16 cellular contexts compared by ENCODE assay signal in the genomic region with DNA sequence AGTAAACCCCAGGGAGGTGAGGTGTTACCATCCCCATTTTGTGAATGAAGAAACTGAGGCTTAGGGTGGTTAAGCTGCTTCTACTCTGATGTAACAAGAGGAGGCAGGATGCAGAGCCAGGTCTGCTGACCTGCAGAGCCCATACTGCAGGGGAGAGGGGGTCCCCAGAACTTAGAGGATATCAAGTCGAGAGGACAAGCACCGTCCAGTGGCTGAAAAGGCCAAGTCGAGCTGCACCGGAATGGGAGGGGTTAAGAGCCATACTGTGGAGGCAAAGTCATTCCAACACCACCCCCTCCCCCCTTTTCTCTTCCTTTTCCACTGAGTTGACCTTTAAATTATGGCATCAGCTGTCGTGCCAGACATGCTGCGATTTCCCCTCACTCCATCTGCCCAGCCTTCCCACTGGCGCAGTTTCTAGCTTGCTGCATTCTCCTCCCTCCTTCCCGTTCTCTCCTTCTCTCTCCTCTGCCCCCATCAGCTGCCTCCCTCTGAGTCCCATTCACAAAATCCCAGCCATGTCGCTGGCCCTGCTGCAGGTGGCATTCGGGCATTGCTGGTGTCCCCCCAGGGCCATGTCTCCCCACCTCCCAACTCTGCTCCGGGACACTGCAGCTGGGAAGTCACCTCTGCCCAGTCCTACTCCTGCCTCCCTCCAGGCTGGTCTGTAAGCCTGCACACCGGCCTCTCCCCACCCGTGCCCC.
DNase-seq lines count a peak whose midpoint lies in the region; ATAC-seq and TF ChIP-seq lines count a peak whose summit lies in the region.
"Had no signal": no experiment of that assay in that cellular context is flagged by ENCODE, and none has a peak within 500 bp of the region (broad histone marks: within the 10 kb centered on the region; RNA-seq: fewer than 3 reads in every experiment).

No MANE protein-coding gene starts in this region.

- H3K36me3 Mint-ChIP-seq in nephron (ENCODE audit: low read depth), result no peaks in the 10 kb centered on the region
- H3K36me3 Mint-ChIP-seq: IgD-negative memory B cell had no signal

- no peak for TF ChIP-seq CTCF in nephron (IDR thresholded peaks at IDR 0.05; ENCODE audit: unreplicated experiment in 3 of 3)

- H3K4me1 Mint-ChIP-seq in nephron, result peaks cover 53% of the 10 kb centered on the region
- H3K4me1 Mint-ChIP-seq: IgD-negative memory B cell had no signal

- peaks cover 49% of the 10 kb centered on the region for H3K27me3 Mint-ChIP-seq in nephron (ENCODE audit: low read depth)

- H3K4me3 Mint-ChIP-seq in nephron, result peak overlapping the region in 1 of 3 experiments; percentile 16
- H3K4me3 Mint-ChIP-seq: IgD-negative memory B cell had no signal

- peak overlapping the region; percentile 22 to 59 (median 54) for H3K27ac Mint-ChIP-seq in nephron
- H3K27ac Mint-ChIP-seq: IgD-negative memory B cell had no signal

- intact Hi-C loops in cardiac septum (cut with DNase I), result loop anchor here (2.0 to 10.0 kb wide), 4 partner anchors 122 to 947 kb away; no protein-coding TSS in a partner anchor
- intact Hi-C loops in Right ventricle myocardium superior (cut with DNase I), result loop anchor here (5.0 to 10.0 kb wide), 3 partner anchors 188 to 352 kb away; no protein-coding TSS in a partner anchor

- H3K9me3 Mint-ChIP-seq in nephron, result no peaks in the 10 kb centered on the region

- peak; percentile 68 for DNase-seq in cardiac septum (ENCODE audit: low spot score)
- DNase-seq in Right ventricle myocardium superior, result no peak
- DNase-seq in cerebellar cortex (ENCODE audit: low spot score), result peak; percentile 80
- no peak for DNase-seq in putamen (ENCODE audit: low spot score)
- no peak for DNase-seq in DMS153 treated with DMSO at 0.1 percent for 48 hours (lab: John Stamatoyannopoulos, UW; ENCODE audit: unreplicated experiment)
- DNase-seq in DMS79 treated with DMSO at 0.1 percent for 48 hours (lab: John Stamatoyannopoulos, UW), result no peak
- DNase-seq: HCEC 1CT, MV-4-11, NCI-H1436 treated with DMSO at 0.1 percent for 48 hours, NCI-H774 had no signal

- ATAC-seq in Right ventricle myocardium superior (ENCODE audit: poor library complexity), result no peak
- no peak for ATAC-seq in HG03432 (IDR thresholded peaks at IDR 0.05; ENCODE audit: unreplicated experiment)
- ATAC-seq: GM12878, Panc1, Right ventricle myocardium inferior had no signal

Comparison
In these comparisons a context has a peak if more than half of its experiments do, and no peak if none do; other contexts are left out.
1. DNase-seq: peak in cardiac septum (single experiment) and cerebellar cortex (single experiment); none in Right ventricle myocardium superior (single experiment), putamen (single experiment), DMS153 treated with DMSO at 0.1 percent for 48 hours (single experiment) and DMS79 treated with DMSO at 0.1 percent for 48 hours (single experiment).